9 cellular contexts compared by ENCODE assay signal in genomic region chr2:168348076-168348475, GRCh38.
DNase-seq lines count a peak whose midpoint lies in the region; ATAC-seq, FAIRE-seq and TF ChIP-seq lines count a peak whose summit lies in the region.
"Had no signal": no experiment of that assay in that cellular context is flagged by ENCODE, and none has a peak within 500 bp of the region (broad histone marks: within the 10 kb centered on the region; RNA-seq: fewer than 3 reads in every experiment).

No MANE protein-coding gene starts in this region.

- H3K36me3 ChIP-seq in astrocyte (ENCODE audit: insufficient read depth, low read length): no peaks in the 10 kb centered on the region

- no peaks in the 10 kb centered on the region for H3K79me2 ChIP-seq in astrocyte (ENCODE audit: insufficient read depth, low read length)

- no peaks in the 10 kb centered on the region for H3K9me3 ChIP-seq in astrocyte (ENCODE audit: insufficient read depth, low read depth, low read length)

- no peak for ATAC-seq in HG03095 (IDR thresholded peaks at IDR 0.05; ENCODE audit: unreplicated experiment)
- no peak for ATAC-seq in HG02970 (IDR thresholded peaks at IDR 0.05; ENCODE audit: low FRiP score, unreplicated experiment)

- no peaks in the 10 kb centered on the region for H3K36me3 Mint-ChIP-seq in activated CD4-positive, alpha-beta memory T cell treated with anti-CD3 and anti-CD28 coated beads for 36 hours
- no peaks in the 10 kb centered on the region for H3K36me3 Mint-ChIP-seq in activated CD4-positive, alpha-beta memory T cell treated with anti-CD3 and anti-CD28 coated beads, Interleukin-2, amount 10 ng/mL, durations not matched to agents 7 days and 5 days (ENCODE audit: low read depth)
- no peaks in the 10 kb centered on the region for H3K36me3 Mint-ChIP-seq in astrocyte (ENCODE audit: low read depth, unreplicated experiment)

- H3K27me3 Mint-ChIP-seq in activated CD4-positive, alpha-beta memory T cell treated with anti-CD3 and anti-CD28 coated beads for 36 hours: peaks cover 3% of the 10 kb centered on the region
- H3K27me3 Mint-ChIP-seq in activated CD4-positive, alpha-beta memory T cell treated with anti-CD3 and anti-CD28 coated beads, Interleukin-2, amount 10 ng/mL, durations not matched to agents 7 days and 5 days: peaks cover 6% of the 10 kb centered on the region
- H3K27me3 Mint-ChIP-seq in astrocyte (ENCODE audit: low read depth, unreplicated experiment): peaks cover 3% of the 10 kb centered on the region

- peaks cover 4% of the 10 kb centered on the region for H3K4me1 ChIP-seq in astrocyte (ENCODE audit: insufficient read depth, low read length)

- intact Hi-C loops in activated CD4-positive, alpha-beta memory T cell treated with anti-CD3 and anti-CD28 coated beads for 36 hours (cut with micrococcal nuclease): loop anchor here (5.0 to 10.0 kb wide), 3 partner anchors 84 to 339 kb away; no protein-coding TSS in a partner anchor

- CTCF ChIA-PET in activated CD4-positive, alpha-beta memory T cell treated with anti-CD3 and anti-CD28 coated beads for 36 hours (lab: Charles Lee): interaction anchor here (0.9 to 4.5 kb wide), 7 partner anchors 146 to 573 kb away, joined by 4 to 37 read pairs (median 6); no protein-coding TSS in a partner anchor
- CTCF ChIA-PET in activated CD4-positive, alpha-beta memory T cell treated with anti-CD3 and anti-CD28 coated beads, Interleukin-2, amount 10 ng/mL, durations not matched to agents 7 days and 5 days (lab: Charles Lee): interaction anchor here (1.1 to 3.4 kb wide), 8 partner anchors 9 to 571 kb away, joined by 3 to 31 read pairs (median 5); no protein-coding TSS in a partner anchor

- peak; percentile 18 for DNase-seq in activated CD4-positive, alpha-beta memory T cell treated with anti-CD3 and anti-CD28 coated beads for 36 hours
- DNase-seq in activated CD4-positive, alpha-beta memory T cell treated with anti-CD3 and anti-CD28 coated beads, Interleukin-2, amount 10 ng/mL, durations not matched to agents 7 days and 5 days: no peak
- peak; percentile 18 for DNase-seq in H54 (ENCODE audit: insufficient read length, low spot score)
- DNase-seq in NAMALWA (ENCODE audit: low spot score): peak; percentile 52
- DNase-seq in astrocyte (ENCODE audit: low read depth): peak; percentile 15
- DNase-seq in left kidney (ENCODE audit: low read depth, low spot score): peak; percentile 78

- H2AFZ ChIP-seq in astrocyte (ENCODE audit: low read depth, low read length): no peak overlapping the region

- H4K20me1 ChIP-seq in astrocyte (ENCODE audit: insufficient read depth, low read length): no peaks in the 10 kb centered on the region

- peak; percentile 46 for TF ChIP-seq CTCF in astrocyte (IDR thresholded peaks at IDR 0.05; ENCODE audit: insufficient read depth, low read depth, low read length)

- H3K27me3 ChIP-seq in astrocyte (ENCODE audit: insufficient read depth, low read length): no peaks in the 10 kb centered on the region

- H3K9me3 Mint-ChIP-seq in activated CD4-positive, alpha-beta memory T cell treated with anti-CD3 and anti-CD28 coated beads for 36 hours: peaks cover 1% of the 10 kb centered on the region
- no peaks in the 10 kb centered on the region for H3K9me3 Mint-ChIP-seq in activated CD4-positive, alpha-beta memory T cell treated with anti-CD3 and anti-CD28 coated beads, Interleukin-2, amount 10 ng/mL, durations not matched to agents 7 days and 5 days
- no peaks in the 10 kb centered on the region for H3K9me3 Mint-ChIP-seq in astrocyte (ENCODE audit: unreplicated experiment)

- no peak overlapping the region for H3K9ac ChIP-seq in astrocyte (ENCODE audit: low read length)

- no peak overlapping the region for H3K27ac Mint-ChIP-seq in activated CD4-positive, alpha-beta memory T cell treated with anti-CD3 and anti-CD28 coated beads for 36 hours
- H3K27ac Mint-ChIP-seq in activated CD4-positive, alpha-beta memory T cell treated with anti-CD3 and anti-CD28 coated beads, Interleukin-2, amount 10 ng/mL, durations not matched to agents 7 days and 5 days: no peak overlapping the region
- H3K27ac Mint-ChIP-seq in astrocyte (ENCODE audit: unreplicated experiment): no peak overlapping the region

- POLR2A ChIA-PET in activated CD4-positive, alpha-beta memory T cell treated with anti-CD3 and anti-CD28 coated beads for 36 hours (lab: Charles Lee): no interaction called here
- POLR2A ChIA-PET in activated CD4-positive, alpha-beta memory T cell treated with anti-CD3 and anti-CD28 coated beads, Interleukin-2, amount 10 ng/mL, durations not matched to agents 7 days and 5 days (lab: Charles Lee): no interaction called here

- no peak for TF ChIP-seq POLR2A in H54 (IDR thresholded peaks at IDR 0.05; ENCODE audit: low read depth, low read length)

- no peak overlapping the region for H3K4me3 ChIP-seq in astrocyte (ENCODE audit: insufficient read depth, low read depth, low read length)

- FAIRE-seq in H54 (lab: Jason Lieb, UNC) (peak; percentile 64), astrocyte (lab: Jason Lieb, UNC) (no peak)
- FAIRE-seq: colon had no signal

- no peak overlapping the region for H3K4me2 ChIP-seq in astrocyte (ENCODE audit: low read length)

- no peak overlapping the region for H3K27ac ChIP-seq in astrocyte (ENCODE audit: low read depth, low read length)

- H3K4me3 Mint-ChIP-seq in activated CD4-positive, alpha-beta memory T cell treated with anti-CD3 and anti-CD28 coated beads for 36 hours: no peak overlapping the region
- no peak overlapping the region for H3K4me3 Mint-ChIP-seq in activated CD4-positive, alpha-beta memory T cell treated with anti-CD3 and anti-CD28 coated beads, Interleukin-2, amount 10 ng/mL, durations not matched to agents 7 days and 5 days
- no peak overlapping the region for H3K4me3 Mint-ChIP-seq in astrocyte (ENCODE audit: unreplicated experiment)

- H3K4me1 Mint-ChIP-seq in activated CD4-positive, alpha-beta memory T cell treated with anti-CD3 and anti-CD28 coated beads for 36 hours (ENCODE audit: low read depth): peaks cover 4% of the 10 kb centered on the region
- peaks cover 5% of the 10 kb centered on the region for H3K4me1 Mint-ChIP-seq in activated CD4-positive, alpha-beta memory T cell treated with anti-CD3 and anti-CD28 coated beads, Interleukin-2, amount 10 ng/mL, durations not matched to agents 7 days and 5 days
- H3K4me1 Mint-ChIP-seq in astrocyte (ENCODE audit: low read depth, unreplicated experiment): peaks cover 8% of the 10 kb centered on the region
